Comparison of ENCODE assay signal across 8 cellular contexts in the genomic region with DNA sequence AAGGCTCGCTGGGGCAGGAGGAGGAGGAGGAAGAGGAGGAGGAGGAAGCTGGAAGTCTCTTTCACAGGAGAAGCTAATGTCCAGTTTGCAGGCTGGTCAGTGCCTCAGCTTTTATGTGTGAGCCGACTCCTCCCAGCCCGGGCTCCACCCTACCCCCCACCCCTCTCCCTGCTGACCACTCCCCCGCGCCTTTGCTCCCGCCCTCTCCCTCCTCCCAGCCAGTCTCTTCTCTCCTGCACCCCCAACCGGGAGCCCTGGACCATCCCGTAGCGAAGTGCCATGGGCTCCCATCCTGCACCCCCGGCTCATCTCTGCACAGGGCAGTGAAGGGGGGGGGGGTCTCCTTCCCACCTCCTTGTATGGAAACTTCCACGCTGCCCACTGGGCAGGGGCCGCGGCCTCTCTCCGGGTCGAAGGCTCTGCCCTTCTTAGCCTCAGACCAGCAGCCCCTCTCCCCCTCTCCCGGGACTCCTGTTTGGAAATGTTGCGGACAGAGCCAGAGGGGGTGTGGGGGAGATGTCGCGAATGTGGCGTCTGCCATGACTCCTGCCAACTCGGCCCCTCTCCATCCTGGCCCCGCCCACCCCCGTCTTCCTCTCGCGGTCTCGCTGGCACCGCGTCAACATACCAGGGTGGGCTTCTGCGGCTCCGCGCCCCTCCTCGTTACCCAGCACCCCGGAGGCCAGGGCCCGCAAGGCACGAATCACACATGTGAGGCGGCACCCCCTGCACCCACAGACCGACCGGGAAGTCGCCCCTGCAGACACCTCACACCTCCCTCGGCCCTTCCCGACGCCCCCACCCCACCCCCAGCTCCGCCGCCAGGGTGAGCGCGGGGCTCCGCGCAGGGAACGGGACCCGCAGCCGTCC. TPM values are rescaled to one million over a fixed set of nuclear protein-coding genes. Genes with fewer than 3 reads are reported as not detected.
DNase-seq lines count a peak whose midpoint lies in the region; ATAC-seq and TF ChIP-seq lines count a peak whose summit lies in the region.

No MANE protein-coding gene starts in this region.

- CTCF ChIA-PET in OCI-LY7 (lab: Charles Lee; ENCODE audit: unreplicated experiment): no interaction called here

- H3K4me2 ChIP-seq in OCI-LY7 (ENCODE audit: low read length): no peak overlapping the region

- H3K9me2 ChIP-seq in OCI-LY7 (ENCODE audit: insufficient read depth, low read length): no peaks in the 10 kb centered on the region

- H2AFZ ChIP-seq in OCI-LY7 (ENCODE audit: low read length): no peak overlapping the region

- BruUV-seq in OCI-LY7 (replicated peaks; lab: Mats Ljungman, UMichigan): no TSS peak

- H3K27ac ChIP-seq in substantia nigra (ENCODE audit: low read depth, low read length, poor library complexity, severe bottlenecking) (no peak overlapping the region), OCI-LY7 (ENCODE audit: low read depth, low read length, poor library complexity, severe bottlenecking) (no peak overlapping the region)

- intact Hi-C loops in mucosa of descending colon (cut with DNase I, micrococcal nuclease): no loop called here
- intact Hi-C loops in OCI-LY7 (cut with micrococcal nuclease; ENCODE audit: unreplicated experiment): no loop called here

- H3K79me2 ChIP-seq in OCI-LY7 (ENCODE audit: insufficient read depth, low read depth, low read length): no peaks in the 10 kb centered on the region

- no peaks in the 10 kb centered on the region for H4K20me1 ChIP-seq in OCI-LY7 (ENCODE audit: insufficient read depth, low read length)

- H3K4me3 ChIP-seq in AG10803 (ENCODE audit: low read length) (no peak overlapping the region), mucosa of descending colon (no peak overlapping the region), OCI-LY7 (ENCODE audit: low read depth, low read length, poor library complexity, severe bottlenecking) (no peak overlapping the region)

- ATAC-seq in mucosa of descending colon (peak; percentile 47), HG03439 (IDR thresholded peaks at IDR 0.05; ENCODE audit: unreplicated experiment) (no peak), HG03521 (IDR thresholded peaks at IDR 0.05; ENCODE audit: unreplicated experiment) (no peak)

- DNase-seq in AG10803 (ENCODE audit: low read depth): peak; percentile 25
- peak; percentile 15 for DNase-seq in LoVo (ENCODE audit: low spot score)
- DNase-seq in dedifferentiated amniotic fluid mesenchymal stem cell (ENCODE audit: extremely low spot score): peak; percentile 73
- DNase-seq in mucosa of descending colon: peak in 2 of 3 donors; percentile 25 to 58
- DNase-seq in substantia nigra (lab: John Stamatoyannopoulos, UW): no peak
- no peak for DNase-seq in OCI-LY7 (ENCODE audit: low spot score)

- POLR2A ChIA-PET in OCI-LY7 (lab: Charles Lee): no interaction called here

- H3K9me3 ChIP-seq in mucosa of descending colon (no peaks in the 10 kb centered on the region), OCI-LY7 (ENCODE audit: low read length) (no peaks in the 10 kb centered on the region)

- H3K36me3 ChIP-seq in mucosa of descending colon (ENCODE audit: low read depth) (no peaks in the 10 kb centered on the region), OCI-LY7 (ENCODE audit: insufficient read depth, low read length) (no peaks in the 10 kb centered on the region)

- H3K4me1 ChIP-seq in mucosa of descending colon (ENCODE audit: low read depth) (peaks cover 5% of the 10 kb centered on the region), OCI-LY7 (ENCODE audit: insufficient read depth, low read length, poor library complexity, severe bottlenecking) (no peaks in the 10 kb centered on the region)

- TF ChIP-seq CTCF in AG10803 (conservative IDR thresholded peaks at IDR 0.05; ENCODE audit: low read length) (no peak), mucosa of descending colon (IDR thresholded peaks at IDR 0.05) (no peak), OCI-LY7 (conservative IDR thresholded peaks at IDR 0.05; ENCODE audit: low read length) (no peak)

RNA-seq across cellular contexts. Expression of gene IGF2, which starts 1.8 kb away (rescaled TPM):
- total RNA-seq in mucosa of descending colon (10 to 100 TPM in 2 of 3 donors, 1 to 10 TPM in 1; 7.6 to 27.6 (median 12.1) TPM), OCI-LY7 (2022) (not detected in 2 replicates)
- total RNA-seq in OCI-LY7 (2014; rRNA removed; shearing (Covaris generic)): not detected in 2 replicates

RNA-seq across cellular contexts. Expression of gene INS, which starts 23.6 kb away (rescaled TPM):
- total RNA-seq in mucosa of descending colon: not detected
- not detected in 2 replicates for total RNA-seq in OCI-LY7 (2014; rRNA removed; shearing (Covaris generic))
- not detected in 2 replicates for total RNA-seq in OCI-LY7 (2022)

RNA-seq across cellular contexts. Expression of gene TH, which starts 34.2 kb away (rescaled TPM):
- total RNA-seq in mucosa of descending colon (under 1 TPM in 1 of 3 donors, not detected in 2; 0.17 TPM), OCI-LY7 (2022) (not detected in 2 replicates)
- not detected in 2 replicates for total RNA-seq in OCI-LY7 (2014; rRNA removed; shearing (Covaris generic))

Comparison
In these comparisons a context has a peak if more than half of its experiments do, and no peak if none do; other contexts are left out.
1. DNase-seq: peak in AG10803 (single experiment), LoVo (single experiment), dedifferentiated amniotic fluid mesenchymal stem cell (single experiment) and mucosa of descending colon (2 of 3); none in substantia nigra (0 of 49) and OCI-LY7 (single experiment).
2. RNA of gene IGF2, which starts 1.8 kb away (total RNA-seq): 7.6 to 27.6 TPM in mucosa of descending colon; not detected in OCI-LY7; every median in the first group is over 4 times any median in the second.